In genomic region chr1:18646091-18646775, GRCh38 we compare ENCODE assay signal across 1 cellular context.
TF ChIP-seq lines count a peak whose summit lies in the region.

No MANE protein-coding gene starts in this region.

TF ChIP-seq in SK-N-SH, 30 proteins besides CTCF, POLR2A, EP300 and RAD21:
- TF ChIP-seq YY1 (IDR thresholded peaks at IDR 0.05; ENCODE audit: low read depth) (no peak), EZH2phosphoT487 (IDR thresholded peaks at IDR 0.05; ENCODE audit: borderline replicate concordance, low read depth) (peak; percentile 41; the same call in 1 of the 2 replicates)
